In the genomic region with DNA sequence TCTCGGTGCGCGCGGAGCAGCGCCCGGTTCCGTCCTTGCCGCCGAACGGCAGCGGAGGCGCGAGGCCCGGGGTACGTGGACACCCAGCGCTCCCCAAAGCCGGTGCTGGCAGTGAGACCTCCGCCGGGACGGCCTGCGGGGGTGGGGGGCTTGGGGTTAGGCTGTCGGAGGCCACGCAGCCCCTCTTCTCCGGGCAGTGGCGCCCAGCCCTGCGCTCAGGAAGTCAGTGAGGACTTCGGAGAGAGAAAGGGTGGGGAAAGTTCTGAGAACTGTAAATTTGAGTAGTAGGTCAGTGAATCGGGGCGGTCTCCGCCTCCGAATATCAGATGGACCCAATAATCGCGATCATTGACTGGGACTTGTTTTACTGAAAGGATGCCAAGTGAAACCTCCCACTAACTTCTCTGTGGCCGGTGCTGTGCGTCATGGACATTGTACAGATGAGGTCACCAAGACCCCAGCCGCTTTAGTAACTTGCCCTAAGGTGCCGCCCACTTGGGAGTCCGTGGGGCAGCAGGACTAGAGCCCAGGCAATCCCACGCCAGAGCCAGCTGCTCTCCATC, we compare ENCODE assay signal across 8 cellular contexts. TPM values are rescaled to one million over a fixed set of nuclear protein-coding genes. Genes with fewer than 3 reads are reported as not detected.
A peak's percentile ranks its signal among the peaks of the same experiment; 100 is the strongest.
DNase-seq lines count a peak whose midpoint lies in the region; ATAC-seq and TF ChIP-seq lines count a peak whose summit lies in the region.

No MANE protein-coding gene starts in this region.

- peaks cover 17% of the 10 kb centered on the region for H3K4me1 ChIP-seq in NT2/D1 (ENCODE audit: insufficient read depth, insufficient read length)
- no peaks in the 10 kb centered on the region for H3K4me1 ChIP-seq in aorta (ENCODE audit: control insufficient read depth in 1 of 2, insufficient read depth in 2 of 2, low read length in 2 of 2)

- peak overlapping the region; percentile 86 for H3K4me3 Mint-ChIP-seq in osteocyte (ENCODE audit: unreplicated experiment)

- H3K27ac Mint-ChIP-seq in osteocyte (ENCODE audit: unreplicated experiment): peak overlapping the region; percentile 88

- no peaks in the 10 kb centered on the region for H3K9me3 Mint-ChIP-seq in osteocyte (ENCODE audit: unreplicated experiment)

- intact Hi-C loops in aorta (cut with DNase I): loop anchor here in 1 of 2 donors (5.0 kb wide), 1 partner anchor 72 kb away; no protein-coding TSS in a partner anchor

- peaks cover 10% of the 10 kb centered on the region for H3K36me3 ChIP-seq in NT2/D1 (ENCODE audit: insufficient read depth, insufficient read length, low read length)
- no peaks in the 10 kb centered on the region for H3K36me3 ChIP-seq in aorta (ENCODE audit: control insufficient read depth in 1 of 2, insufficient read depth in 2 of 2, low read length in 1 of 2)

- peak overlapping the region; percentile 36 to 61 for H3K27ac ChIP-seq in aorta (ENCODE audit: low read depth in 1 of 2, low read length in 2 of 2)

- H3K36me3 Mint-ChIP-seq in osteocyte (ENCODE audit: unreplicated experiment): peaks cover 2% of the 10 kb centered on the region

- H3K4me1 Mint-ChIP-seq in osteocyte (ENCODE audit: unreplicated experiment): peaks cover 49% of the 10 kb centered on the region

- DNase-seq in AG10803 (ENCODE audit: low read depth) (peak; percentile 87), NT2/D1 (ENCODE audit: low read depth, low spot score) (no peak), germinal center (ENCODE audit: low spot score) (peak; percentile 33), osteocyte (ENCODE audit: extremely low spot score, unreplicated experiment) (no peak), aorta (peak; percentile 85 to 89), SHP77 treated with DMSO at 0.1 percent for 48 hours (lab: John Stamatoyannopoulos, UW) (no peak)
- peak; percentile 85 for DNase-seq in activated effector memory CD4-positive, alpha-beta T cell treated with anti-CD3 and anti-CD28 coated beads, Interleukin-2, amount 50 U/mL, for 16 hours

- ATAC-seq in GM21737 (IDR thresholded peaks at IDR 0.05; ENCODE audit: unreplicated experiment): peak; percentile 24
- ATAC-seq in aorta (ENCODE audit: low FRiP score): peak; percentile 66

- H3K27me3 Mint-ChIP-seq in osteocyte (ENCODE audit: unreplicated experiment): no peaks in the 10 kb centered on the region

- H3K9ac ChIP-seq in NT2/D1 (ENCODE audit: insufficient read length, low read depth): peak overlapping the region; percentile 87

- WGBS in aorta, 2 donors: 1% methylated on average over 35 to 39 of the region's 39 CpGs

- no peaks in the 10 kb centered on the region for H3K9me3 ChIP-seq in NT2/D1 (ENCODE audit: insufficient read depth, low read length)
- H3K9me3 ChIP-seq in aorta (ENCODE audit: control insufficient read depth, low read length): no peaks in the 10 kb centered on the region

- H3K4me3 ChIP-seq in AG10803 (ENCODE audit: low read length) (peak overlapping the region; percentile 83), NT2/D1 (ENCODE audit: insufficient read length, low read depth) (peak overlapping the region; percentile 87), aorta (ENCODE audit: low read length in 2 of 2) (peak overlapping the region; percentile 29 to 65)

- TF ChIP-seq CTCF in AG10803 (conservative IDR thresholded peaks at IDR 0.05; ENCODE audit: low read length): no peak
- no peak for TF ChIP-seq CTCF in osteocyte (IDR thresholded peaks at IDR 0.05)

- peaks cover 11% of the 10 kb centered on the region for H3K27me3 ChIP-seq in NT2/D1 (ENCODE audit: insufficient read depth, insufficient read length)
- H3K27me3 ChIP-seq in aorta (ENCODE audit: control insufficient read depth in 1 of 2, insufficient read depth in 2 of 2, low read length in 1 of 2): no peaks in the 10 kb centered on the region

RNA-seq across cellular contexts. Expression of gene IL4R, which starts 0.5 kb away (rescaled TPM):
- 34.5 and 35.9 TPM in 2 replicates for total RNA-seq in osteocyte
- 100 to 1,000 TPM in 1 of 2 donors, 10 to 100 TPM in 1; 91.7 to 138 TPM for total RNA-seq in aorta
- polyA plus RNA-seq in aorta: 10 to 100 TPM in 1 of 2 donors, 1 to 10 TPM in 1; 7.5 to 50.7 TPM

RNA-seq across cellular contexts. Expression of gene NSMCE1, which starts 45.7 kb away (rescaled TPM):
- total RNA-seq in osteocyte: 26.4 and 28.3 TPM in 2 replicates
- 10 to 100 TPM; 34.6 to 39.1 TPM for total RNA-seq in aorta
- 10 to 100 TPM; 71.0 to 74.2 TPM for polyA plus RNA-seq in aorta

Comparison
In these comparisons a context has a peak if more than half of its experiments do, and no peak if none do; other contexts are left out.
1. DNase-seq: peak in AG10803 (single experiment), activated effector memory CD4-positive, alpha-beta T cell treated with anti-CD3 and anti-CD28 coated beads, Interleukin-2, amount 50 U/mL, for 16 hours (single experiment), germinal center (single experiment) and aorta (2 of 2); none in NT2/D1 (single experiment), osteocyte (single experiment) and SHP77 treated with DMSO at 0.1 percent for 48 hours (single experiment).
2. Peak in every context shown above with its lines, with median percentiles within 50 percentile points of each other: H3K4me3 ChIP-seq.